In genomic region chrX:84186603-84187358, GRCh38 we compare ENCODE assay signal across 8 cellular contexts. TPM values are rescaled to one million over a fixed set of nuclear protein-coding genes. Genes with fewer than 3 reads are reported as not detected.
A peak's percentile ranks its signal among the peaks of the same experiment; 100 is the strongest.
DNase-seq lines count a peak whose midpoint lies in the region; ATAC-seq and TF ChIP-seq lines count a peak whose summit lies in the region.

No MANE protein-coding gene starts in this region.

- DNase-seq in activated T-cell treated with anti-CD3 and anti-CD28 coated beads, Interleukin-2, amount 50 U/mL, for 4 hours = no peak
- DNase-seq in activated T-cell treated with anti-CD3 and anti-CD28 coated beads for 4 hours = no peak
- no peak for DNase-seq in cardiac fibroblast (ENCODE audit: low read depth in 2 of 2)
- no peak for DNase-seq in DMS153 (lab: John Stamatoyannopoulos, UW)
- DNase-seq in adrenal gland = no peak

- H3K4me1 Mint-ChIP-seq in activated T-cell treated with anti-CD3 and anti-CD28 coated beads, Interleukin-2, amount 50 U/mL, for 4 hours (ENCODE audit: low read depth) = no peaks in the 10 kb centered on the region

- H3K27me3 ChIP-seq in mucosa of rectum (ENCODE audit: control insufficient read depth in 2 of 2, insufficient read depth in 2 of 2, low read length in 2 of 2) (no peaks in the 10 kb centered on the region), adrenal gland (no peaks in the 10 kb centered on the region)

- no peaks in the 10 kb centered on the region for H3K9me3 ChIP-seq in mucosa of rectum (ENCODE audit: control insufficient read depth in 2 of 2, low read length in 2 of 2)
- H3K9me3 ChIP-seq in adrenal gland (replicated peaks in 1 of 3) = no peaks in the 10 kb centered on the region

- H3K36me3 ChIP-seq in mucosa of rectum (ENCODE audit: control insufficient read depth in 2 of 2, insufficient read depth in 2 of 2, low read length in 2 of 2) = no peaks in the 10 kb centered on the region
- no peaks in the 10 kb centered on the region for H3K36me3 ChIP-seq in adrenal gland (replicated peaks in 1 of 2)

- peaks cover 4% of the 10 kb centered on the region for H3K9me3 Mint-ChIP-seq in activated T-cell treated with anti-CD3 and anti-CD28 coated beads, Interleukin-2, amount 50 U/mL, for 4 hours

- H3K4me1 ChIP-seq in mucosa of rectum (ENCODE audit: control insufficient read depth in 2 of 2, insufficient read depth in 2 of 2, low read length in 2 of 2) (peaks cover 0 to 2% of the 10 kb centered on the region in 2 donors), adrenal gland (replicated peaks in 1 of 2) (no peaks in the 10 kb centered on the region)

- TF ChIP-seq CTCF in cardiac fibroblast (IDR thresholded peaks at IDR 0.05; ENCODE audit: low read depth, low read length) (no peak), adrenal gland (IDR thresholded peaks at IDR 0.05) (no peak)

- peak overlapping the region; percentile 56 to 71 for H3K9ac ChIP-seq in mucosa of rectum (ENCODE audit: low read depth in 1 of 2, low read length in 2 of 2)

- H3K36me3 Mint-ChIP-seq in activated T-cell treated with anti-CD3 and anti-CD28 coated beads, Interleukin-2, amount 50 U/mL, for 4 hours (ENCODE audit: insufficient read depth) = no peaks in the 10 kb centered on the region

- H3K27me3 Mint-ChIP-seq in activated T-cell treated with anti-CD3 and anti-CD28 coated beads, Interleukin-2, amount 50 U/mL, for 4 hours (ENCODE audit: low read depth) = peaks cover 15% of the 10 kb centered on the region

- H3K4me3 Mint-ChIP-seq in activated T-cell treated with anti-CD3 and anti-CD28 coated beads, Interleukin-2, amount 50 U/mL, for 4 hours = peak overlapping the region; percentile 48

- ATAC-seq in activated T-cell treated with anti-CD3 and anti-CD28 coated beads, Interleukin-2, amount 50 U/mL, for 4 hours = no peak
- ATAC-seq in HG03565 (IDR thresholded peaks at IDR 0.05; ENCODE audit: unreplicated experiment) (peak; percentile 32), GM21576 (IDR thresholded peaks at IDR 0.05; ENCODE audit: unreplicated experiment) (no peak)

- no peak for TF ChIP-seq POLR2A in adrenal gland (IDR thresholded peaks at IDR 0.05)

- 9 to 34% (median 20%) methylated on average over 13 to 15 of the region's 15 CpGs for WGBS in adrenal gland, 4 donors

- intact Hi-C loops in adrenal gland (cut with DNase I) = no loop called here

- H3K4me3 ChIP-seq in cardiac fibroblast (replicated peaks in 1 of 2; ENCODE audit: low read depth in 2 of 2, low read length in 2 of 2) (peak overlapping the region; percentile 58 to 60), mucosa of rectum (ENCODE audit: low read length in 2 of 2) (peak overlapping the region; percentile 68 to 76), adrenal gland (peak overlapping the region in 2 of 4 donors; percentile 45 to 64)

- H3K27ac ChIP-seq in mucosa of rectum (ENCODE audit: low read depth in 2 of 2, low read length in 2 of 2) = peak overlapping the region; percentile 58 to 66
- H3K27ac ChIP-seq in adrenal gland = peak overlapping the region in 2 of 5 donors; percentile 37 to 74

RNA-seq across cellular contexts. Expression of gene RPS6KA6, which starts 1.2 kb away (rescaled TPM):
- total RNA-seq in activated T-cell treated with anti-CD3 and anti-CD28 coated beads, Interleukin-2, amount 50 U/mL, for 4 hours = under 1 TPM; 0.13 to 0.33 (median 0.16) TPM
- 1 to 10 TPM in 7 of 8 donors, under 1 TPM in 1; 0.91 to 6.3 (median 4.3) TPM for total RNA-seq in adrenal gland
- 1 to 10 TPM; 1.3 to 4.9 (median 2.1) TPM for polyA plus RNA-seq in adrenal gland
